Comparison of ENCODE assay signal across 8 cellular contexts in genomic region chr11:61392991-61393595, GRCh38. TPM values are rescaled to one million over a fixed set of nuclear protein-coding genes. Genes with fewer than 3 reads are reported as not detected.
DNase-seq lines count a peak whose midpoint lies in the region; ATAC-seq and TF ChIP-seq lines count a peak whose summit lies in the region.

No MANE protein-coding gene starts in this region.

- TF ChIP-seq POLR2A in vagina (IDR thresholded peaks at IDR 0.05), result no peak

- H3K9ac ChIP-seq in duodenal mucosa (ENCODE audit: low read depth in 1 of 2, low read length in 2 of 2), result peak overlapping the region; percentile 82 to 85

- TF ChIP-seq CTCF in C4-2B (conservative IDR thresholded peaks at IDR 0.05), result peak; percentile 34
- no peak for TF ChIP-seq CTCF in mesothelial cell of epicardium (IDR thresholded peaks at IDR 0.05; ENCODE audit: unreplicated experiment)
- no peak for TF ChIP-seq CTCF in vagina (IDR thresholded peaks at IDR 0.05)

- DNase-seq in SK-N-DZ (ENCODE audit: low spot score), result peak; percentile 25
- no peak for DNase-seq in mesothelial cell of epicardium (ENCODE audit: low spot score in 2 of 2, unreplicated experiment in 2 of 2)
- DNase-seq in vagina (ENCODE audit: extremely low spot score in 2 of 2), result no peak
- DNase-seq in activated CD4-positive, CD25-positive, alpha-beta regulatory T cell treated with anti-CD3 and anti-CD28 coated beads, Interleukin-2, amount 50 U/mL, for 72 hours, result no peak

- peaks cover 13% of the 10 kb centered on the region for H3K9me3 Mint-ChIP-seq in mesothelial cell of epicardium

- H3K9me3 ChIP-seq in duodenal mucosa (ENCODE audit: control insufficient read depth in 1 of 2, low read length in 2 of 2) (no peaks in the 10 kb centered on the region), vagina (no peaks in the 10 kb centered on the region)

- H3K4me1 ChIP-seq in duodenal mucosa (ENCODE audit: control insufficient read depth in 1 of 2, insufficient read depth in 2 of 2, low read length in 2 of 2) (peaks cover 8 to 12% of the 10 kb centered on the region in 2 donors), vagina (peaks cover 17% of the 10 kb centered on the region)

- peak overlapping the region; percentile 95 for H3K4me3 Mint-ChIP-seq in mesothelial cell of epicardium

- H3K36me3 ChIP-seq in duodenal mucosa (ENCODE audit: control insufficient read depth in 1 of 2, insufficient read depth in 2 of 2, low read length in 2 of 2) (peaks cover 5 to 18% of the 10 kb centered on the region in 2 donors), vagina (peaks cover 0 to 7% of the 10 kb centered on the region in 2 donors)

- H3K27me3 ChIP-seq in duodenal mucosa (ENCODE audit: control insufficient read depth in 1 of 2, insufficient read depth in 2 of 2, low read length in 2 of 2) (no peaks in the 10 kb centered on the region), vagina (no peaks in the 10 kb centered on the region)

- peak overlapping the region; percentile 94 for H3K27ac Mint-ChIP-seq in mesothelial cell of epicardium

- peak; percentile 38 for ATAC-seq in GM19395 (IDR thresholded peaks at IDR 0.05; ENCODE audit: unreplicated experiment)
- no peak for ATAC-seq in HG03571 (IDR thresholded peaks at IDR 0.05; ENCODE audit: unreplicated experiment)

- H3K27ac ChIP-seq in C4-2B (peak overlapping the region; percentile 74), duodenal mucosa (ENCODE audit: low read depth, low read length) (no peak overlapping the region), vagina (peak overlapping the region; percentile 80)

- H3K4me3 ChIP-seq in duodenal mucosa (ENCODE audit: low read depth in 1 of 2, low read length in 2 of 2) (peak overlapping the region; percentile 90 to 93), vagina (peak overlapping the region; percentile 67 to 70)

- H3K36me3 Mint-ChIP-seq in mesothelial cell of epicardium, result peaks cover 22% of the 10 kb centered on the region

- no peaks in the 10 kb centered on the region for H3K27me3 Mint-ChIP-seq in mesothelial cell of epicardium (ENCODE audit: low read depth)

- intact Hi-C loops in vagina (cut with DNase I), result loop anchor here (5.0 kb wide), 1 partner anchor 1594 kb away; no protein-coding TSS in a partner anchor

- H3K4me1 Mint-ChIP-seq in mesothelial cell of epicardium, result peaks cover 14% of the 10 kb centered on the region

RNA-seq across cellular contexts. Expression of gene TMEM216, which starts 0.7 kb away (rescaled TPM):
- polyA plus RNA-seq in SK-N-DZ (2014; cell fraction: cytosol; rRNA removed), result 27.4 and 29.7 TPM in 2 replicates
- 18.4 and 21.3 TPM in 2 replicates for polyA plus RNA-seq in SK-N-DZ (2014; cell fraction: nucleus; rRNA removed)
- total RNA-seq in mesothelial cell of epicardium, result 22.2 to 26.1 TPM (median 22.5 TPM) in 3 replicates
- 16.0 TPM for total RNA-seq in vagina

RNA-seq across cellular contexts. Expression of gene TMEM138, which starts 30.9 kb away (rescaled TPM):
- polyA plus RNA-seq in SK-N-DZ (2014; cell fraction: cytosol; rRNA removed), result 32.5 and 33.4 TPM in 2 replicates
- polyA plus RNA-seq in SK-N-DZ (2014; cell fraction: nucleus; rRNA removed), result 68.6 and 89.8 TPM in 2 replicates
- total RNA-seq in mesothelial cell of epicardium (48.4 to 51.5 TPM (median 49.2 TPM) in 3 replicates), vagina (19.9 TPM)

RNA-seq across cellular contexts. Expression of gene CYB561A3, which starts 31.4 kb away (rescaled TPM):
- 24.9 and 25.5 TPM in 2 replicates for polyA plus RNA-seq in SK-N-DZ (2014; cell fraction: cytosol; rRNA removed)
- 34.9 and 47.1 TPM in 2 replicates for polyA plus RNA-seq in SK-N-DZ (2014; cell fraction: nucleus; rRNA removed)
- 26.3 to 31.8 TPM (median 28.0 TPM) in 3 replicates for total RNA-seq in mesothelial cell of epicardium
- total RNA-seq in vagina, result 26.5 TPM

RNA-seq across cellular contexts. Expression of gene CPSF7, which starts 36.7 kb away (rescaled TPM):
- 64.0 and 78.8 TPM in 2 replicates for polyA plus RNA-seq in SK-N-DZ (2014; cell fraction: cytosol; rRNA removed)
- 130 and 149 TPM in 2 replicates for polyA plus RNA-seq in SK-N-DZ (2014; cell fraction: nucleus; rRNA removed)
- total RNA-seq in mesothelial cell of epicardium (107 to 116 TPM (median 112 TPM) in 3 replicates), vagina (50.8 TPM)

RNA-seq across cellular contexts. Expression of gene SDHAF2, which starts 36.8 kb away (rescaled TPM):
- polyA plus RNA-seq in SK-N-DZ (2014; cell fraction: cytosol; rRNA removed), result 37.7 and 41.8 TPM in 2 replicates
- polyA plus RNA-seq in SK-N-DZ (2014; cell fraction: nucleus; rRNA removed), result 45.3 and 48.5 TPM in 2 replicates
- 36.1 to 38.9 TPM (median 38.0 TPM) in 3 replicates for total RNA-seq in mesothelial cell of epicardium
- 24.3 TPM for total RNA-seq in vagina
